Comparison of ENCODE assay signal across 9 cellular contexts in genomic region chr2:164917296-164917903, GRCh38. TPM values are rescaled to one million over a fixed set of nuclear protein-coding genes. Genes with fewer than 3 reads are reported as not detected.
DNase-seq lines count a peak whose midpoint lies in the region; ATAC-seq and TF ChIP-seq lines count a peak whose summit lies in the region.
"Had no signal": no experiment of that assay in that cellular context is flagged by ENCODE, and none has a peak within 500 bp of the region (broad histone marks: within the 10 kb centered on the region; RNA-seq: fewer than 3 reads in every experiment).

No MANE protein-coding gene starts in this region.

- no peak overlapping the region for H3K4me3 Mint-ChIP-seq in H9
- H3K4me3 Mint-ChIP-seq: stimulated activated naive CD8-positive, alpha-beta T cell treated with anti-CD3 and anti-CD28 coated beads, Interleukin-15, Interleukin-2, amounts not matched to agents 100 ng/mL and 50 ng/mL, for 24 hours had no signal

- intact Hi-C loops in OCI-LY7 (cut with micrococcal nuclease; ENCODE audit: unreplicated experiment), result loop anchor here (1.0 to 10.0 kb wide), 2 partner anchors 180 to 353 kb away; no protein-coding TSS in a partner anchor

- no peaks in the 10 kb centered on the region for H3K27me3 Mint-ChIP-seq in H9 (ENCODE audit: low read depth)

- no peak for ATAC-seq in HG03175 (IDR thresholded peaks at IDR 0.05; ENCODE audit: unreplicated experiment)

- no peaks in the 10 kb centered on the region for H3K9me2 ChIP-seq in OCI-LY7 (ENCODE audit: insufficient read depth, low read length)

- no peak overlapping the region for H3K56ac ChIP-seq in H9 (ENCODE audit: insufficient read length, low read depth, low read length)

- H2BK20ac ChIP-seq in H9 (ENCODE audit: low read depth, low read length, poor library complexity, severe bottlenecking), result no peak overlapping the region

- no peak overlapping the region for H2BK120ac ChIP-seq in H9 (ENCODE audit: low read depth, low read length, poor library complexity, severe bottlenecking)
- H2BK120ac ChIP-seq in trophoblast cell (ENCODE audit: insufficient read depth, low read length, poor library complexity), result no peak overlapping the region

- H3K9me3 ChIP-seq in H9 (ENCODE audit: control insufficient read depth, low read depth, low read length), result no peaks in the 10 kb centered on the region
- no peaks in the 10 kb centered on the region for H3K9me3 ChIP-seq in OCI-LY7 (ENCODE audit: low read length)
- no peaks in the 10 kb centered on the region for H3K9me3 ChIP-seq in fibroblast of lung (ENCODE audit: control insufficient read depth, insufficient read depth, low read depth, low read length)
- no peaks in the 10 kb centered on the region for H3K9me3 ChIP-seq in trophoblast cell (ENCODE audit: insufficient read depth, low read depth, low read length)

- BruUV-seq in OCI-LY7 (replicated peaks; lab: Mats Ljungman, UMichigan), result no TSS peak

- H4K8ac ChIP-seq in H9 (replicated peaks; ENCODE audit: insufficient read length, low read depth, low read length) (no peak overlapping the region), trophoblast cell (ENCODE audit: low read depth, low read length) (no peak overlapping the region)

- POLR2A ChIA-PET in OCI-LY7 (lab: Charles Lee), result interaction anchor here (0.6 to 1.5 kb wide), 4 partner anchors 9 to 180 kb away, joined by 3 to 4 read pairs (median 3); no protein-coding TSS in a partner anchor

- peaks cover 33 to 34% of the 10 kb centered on the region in 2 experiments for H3K4me1 Mint-ChIP-seq in H9

- TF ChIP-seq CTCF in H9 (conservative IDR thresholded peaks at IDR 0.05) (peak; percentile 73), OCI-LY7 (conservative IDR thresholded peaks at IDR 0.05; ENCODE audit: low read length) (peak; percentile 60), fibroblast of lung (conservative IDR thresholded peaks at IDR 0.05 in 1 of 2, IDR thresholded peaks at IDR 0.05 in 1 of 2; ENCODE audit: low read depth in 1 of 2, low read length in 2 of 2) (peak; percentile 46 to 48)

- H3K4me3 ChIP-seq in OCI-LY7 (ENCODE audit: low read depth, low read length, poor library complexity, severe bottlenecking), result no peak overlapping the region
- no peak overlapping the region for H3K4me3 ChIP-seq in fibroblast of lung (replicated peaks in 1 of 4; ENCODE audit: control extremely low read depth in 1 of 4, insufficient read depth in 1 of 4, low read depth in 3 of 4, low read length in 4 of 4)
- no peak overlapping the region for H3K4me3 ChIP-seq in trophoblast cell (ENCODE audit: low read depth, low read length)

- H3K4me2 ChIP-seq in H9 (ENCODE audit: insufficient read depth, insufficient read length, low read length) (no peak overlapping the region), OCI-LY7 (ENCODE audit: low read length) (no peak overlapping the region), fibroblast of lung (ENCODE audit: extremely low read depth, insufficient read depth, low read length) (no peak overlapping the region), trophoblast cell (ENCODE audit: low read length) (no peak overlapping the region)

- H3K27ac ChIP-seq in H9 (ENCODE audit: insufficient read length, low read depth, low read length) (no peak overlapping the region), OCI-LY7 (ENCODE audit: low read depth, low read length, poor library complexity, severe bottlenecking) (no peak overlapping the region), fibroblast of lung (ENCODE audit: insufficient read depth, low read length) (no peak overlapping the region), trophoblast cell (ENCODE audit: low read depth, low read length) (no peak overlapping the region)

- no peak overlapping the region for H2BK15ac ChIP-seq in H9 (ENCODE audit: low read depth, low read length)

- no peak overlapping the region for H4K5ac ChIP-seq in H9 (ENCODE audit: insufficient read length, low read depth, low read length)

- CTCF ChIA-PET in OCI-LY7 (lab: Charles Lee; ENCODE audit: unreplicated experiment), result no interaction called here

- DNase-seq in H9, result peak; percentile 43
- DNase-seq in OCI-LY7 (ENCODE audit: low spot score), result peak; percentile 16
- DNase-seq in fibroblast of lung (ENCODE audit: low read depth in 2 of 2), result peak; percentile 35 to 41
- peak; percentile 55 to 76 for DNase-seq in trophoblast cell
- DNase-seq in NCI-H128 (lab: John Stamatoyannopoulos, UW; ENCODE audit: unreplicated experiment), result no peak
- no peak for DNase-seq in stimulated activated CD8-positive, alpha-beta memory T cell treated with anti-CD3 and anti-CD28 coated beads, Interleukin-4, amount 100 ng/mL, for 48 hours
- DNase-seq in activated effector memory CD4-positive, alpha-beta T cell treated with Interleukin-2 at 50 U/mL for 16 hours, result no peak

- no peaks in the 10 kb centered on the region for H3K27me3 ChIP-seq in H9 (ENCODE audit: insufficient read depth, low read length)
- H3K27me3 ChIP-seq in fibroblast of lung (ENCODE audit: control insufficient read depth, insufficient read depth, low read length), result no peaks in the 10 kb centered on the region
- no peaks in the 10 kb centered on the region for H3K27me3 ChIP-seq in trophoblast cell (ENCODE audit: insufficient read depth, low read length)

- no peak overlapping the region for H4K12ac ChIP-seq in trophoblast cell (ENCODE audit: low read depth, low read length)

- no peaks in the 10 kb centered on the region for H3K23me2 ChIP-seq in H9 (ENCODE audit: insufficient read length, low read depth, low read length, poor library complexity, severe bottlenecking)

- H4K91ac ChIP-seq in H9 (ENCODE audit: insufficient read length, low read depth, low read length) (no peak overlapping the region), trophoblast cell (ENCODE audit: low read depth, low read length) (no peak overlapping the region)

- H3K36me3 Mint-ChIP-seq in H9 (ENCODE audit: insufficient read depth in 1 of 3, low read depth in 3 of 3), result no peaks in the 10 kb centered on the region

- H3T11ph ChIP-seq in H9 (ENCODE audit: low read length), result no peak overlapping the region

- H3K79me2 ChIP-seq in H9 (ENCODE audit: insufficient read depth, low read length), result no peaks in the 10 kb centered on the region
- no peaks in the 10 kb centered on the region for H3K79me2 ChIP-seq in OCI-LY7 (ENCODE audit: insufficient read depth, low read depth, low read length)
- no peaks in the 10 kb centered on the region for H3K79me2 ChIP-seq in fibroblast of lung (ENCODE audit: control insufficient read depth, insufficient read depth, low read length)
- no peaks in the 10 kb centered on the region for H3K79me2 ChIP-seq in trophoblast cell (ENCODE audit: control insufficient read depth, insufficient read depth, low read length, poor library complexity)

- H3K36me3 ChIP-seq in OCI-LY7 (ENCODE audit: insufficient read depth, low read length) (no peaks in the 10 kb centered on the region), fibroblast of lung (ENCODE audit: control insufficient read depth, insufficient read depth, low read length) (no peaks in the 10 kb centered on the region), trophoblast cell (ENCODE audit: control insufficient read depth in 1 of 2, insufficient read depth in 2 of 2, low read length in 2 of 2) (no peaks in the 10 kb centered on the region)

- H3K27ac Mint-ChIP-seq in H9, result no peak overlapping the region
- H3K27ac Mint-ChIP-seq: stimulated activated naive CD8-positive, alpha-beta T cell treated with anti-CD3 and anti-CD28 coated beads, Interleukin-15, Interleukin-2, amounts not matched to agents 100 ng/mL and 50 ng/mL, for 24 hours had no signal

- H3K9ac ChIP-seq in H9 (ENCODE audit: extremely low read depth, insufficient read length, low read length) (no peak overlapping the region), fibroblast of lung (ENCODE audit: insufficient read depth, low read length) (no peak overlapping the region), trophoblast cell (ENCODE audit: low read length) (no peak overlapping the region)

- H4K20me1 ChIP-seq in H9 (ENCODE audit: control insufficient read depth, insufficient read depth, insufficient read length) (no peaks in the 10 kb centered on the region), OCI-LY7 (ENCODE audit: insufficient read depth, low read length) (no peaks in the 10 kb centered on the region), fibroblast of lung (ENCODE audit: control insufficient read depth, extremely low read depth, insufficient read depth, low read length) (no peaks in the 10 kb centered on the region)

- H3K23ac ChIP-seq in H9 (ENCODE audit: insufficient read length, low read depth, low read length), result no peak overlapping the region
- no peak overlapping the region for H3K23ac ChIP-seq in trophoblast cell (ENCODE audit: low read length)

- H2BK5ac ChIP-seq in H9 (ENCODE audit: insufficient read length, low read length), result no peak overlapping the region
- no peak overlapping the region for H2BK5ac ChIP-seq in trophoblast cell (ENCODE audit: low read depth, low read length, poor library complexity)

- H3K18ac ChIP-seq in H9 (ENCODE audit: insufficient read length, low read depth, low read length) (no peak overlapping the region), trophoblast cell (ENCODE audit: low read length) (no peak overlapping the region)

- H2AFZ ChIP-seq in H9 (ENCODE audit: low read length) (no peak overlapping the region), OCI-LY7 (ENCODE audit: low read length) (no peak overlapping the region), fibroblast of lung (ENCODE audit: low read length) (no peak overlapping the region), trophoblast cell (ENCODE audit: insufficient read depth, low read length, poor library complexity) (no peak overlapping the region)

- H3K14ac ChIP-seq in H9 (ENCODE audit: insufficient read depth, low read length), result no peak overlapping the region
- H3K14ac ChIP-seq in trophoblast cell (ENCODE audit: low read length), result no peak overlapping the region

- H3K9me3 Mint-ChIP-seq in H9, result no peaks in the 10 kb centered on the region
- H3K9me3 Mint-ChIP-seq: stimulated activated naive CD8-positive, alpha-beta T cell treated with anti-CD3 and anti-CD28 coated beads, Interleukin-15, Interleukin-2, amounts not matched to agents 100 ng/mL and 50 ng/mL, for 24 hours had no signal

- no peak overlapping the region for H3K4ac ChIP-seq in H9 (ENCODE audit: low read depth, low read length)
- H3K4ac ChIP-seq in trophoblast cell (ENCODE audit: low read depth, low read length), result no peak overlapping the region

- H2BK12ac ChIP-seq in H9 (ENCODE audit: insufficient read length, low read depth, low read length), result no peak overlapping the region
- no peak overlapping the region for H2BK12ac ChIP-seq in trophoblast cell (ENCODE audit: low read length)

- no CpG with 5 or more reads among the region's 3 CpGs for WGBS in H9 (ENCODE audit: extremely low coverage, insufficient read length, low lambda C conversion rate)
- WGBS in trophoblast cell (ENCODE audit: extremely low coverage, insufficient coverage, insufficient read length), result no CpG with 5 or more reads among the region's 3 CpGs

- H2AK5ac ChIP-seq in H9 (ENCODE audit: insufficient read length, low read length) (no peak overlapping the region), trophoblast cell (ENCODE audit: low read length) (no peak overlapping the region)

- H3K79me1 ChIP-seq in H9 (ENCODE audit: insufficient read depth, low read depth, low read length, poor library complexity, severe bottlenecking) (no peaks in the 10 kb centered on the region), trophoblast cell (ENCODE audit: low read length) (peaks cover 8% of the 10 kb centered on the region)

- H3K4me1 ChIP-seq in H9 (ENCODE audit: insufficient read depth, low read length) (peaks cover 5% of the 10 kb centered on the region; the same call in 1 of the 2 replicates), OCI-LY7 (ENCODE audit: insufficient read depth, low read length, poor library complexity, severe bottlenecking) (no peaks in the 10 kb centered on the region), fibroblast of lung (ENCODE audit: control insufficient read depth, extremely low read depth, insufficient read depth, low read length) (peaks cover 6% of the 10 kb centered on the region), trophoblast cell (ENCODE audit: control insufficient read depth in 1 of 2, insufficient read depth in 2 of 2, low read length in 2 of 2) (peaks cover 0 to 5% of the 10 kb centered on the region in 2 experiments)

RNA-seq across cellular contexts. Expression of gene SLC38A11, which starts 37.9 kb away (rescaled TPM):
- not detected in 2 replicates for total RNA-seq in H9 (2021)
- not detected in 2 replicates for total RNA-seq in OCI-LY7 (2014; rRNA removed; shearing (Covaris generic))
- total RNA-seq in OCI-LY7 (2022), result not detected in 2 replicates
- total RNA-seq in fibroblast of lung, result 0.26 and 0.50 TPM in 2 replicates
- 0.07 and 1.1 TPM in 2 replicates for polyA plus RNA-seq in fibroblast of lung
- polyA plus RNA-seq in fibroblast of lung (2012), result 0.17 TPM in 1 of 2 replicates, not detected in the other
- polyA minus RNA-seq in fibroblast of lung (ENCODE audit: low replicate concordance), result not detected in 2 replicates
- polyA plus RNA-seq in trophoblast cell (2013), result 0.04 and 0.05 TPM in 2 replicates

Comparison
In these comparisons a context has a peak if more than half of its experiments do, and no peak if none do; other contexts are left out.
1. DNase-seq: peak in H9 (single experiment), OCI-LY7 (single experiment), fibroblast of lung (2 of 2) and trophoblast cell (2 of 2); none in NCI-H128 (single experiment), stimulated activated CD8-positive, alpha-beta memory T cell treated with anti-CD3 and anti-CD28 coated beads, Interleukin-4, amount 100 ng/mL, for 48 hours (single experiment) and activated effector memory CD4-positive, alpha-beta T cell treated with Interleukin-2 at 50 U/mL for 16 hours (single experiment).
2. Peak in every context shown above with its lines, with median percentiles within 50 percentile points of each other: CTCF ChIP-seq.